ENCODE assay signal across 8 cellular contexts in genomic region chr4:26862381-26862915, GRCh38. TPM values are rescaled to one million over a fixed set of nuclear protein-coding genes. Genes with fewer than 3 reads are reported as not detected.
DNase-seq lines count a peak whose midpoint lies in the region; ATAC-seq and TF ChIP-seq lines count a peak whose summit lies in the region.

No MANE protein-coding gene starts in this region.

- no peak overlapping the region for H3K27ac ChIP-seq in AG04450 (ENCODE audit: low read depth, low read length)
- H3K27ac ChIP-seq in HUES48 (ENCODE audit: low read depth, low read length), result no peak overlapping the region
- H3K27ac ChIP-seq in muscle layer of duodenum (ENCODE audit: low read length), result peak overlapping the region; percentile 10

- H3K4me3 ChIP-seq in AG04450 (ENCODE audit: low read depth, low read length) (peak overlapping the region; percentile 83), HUES48 (ENCODE audit: low read depth, low read length) (peak overlapping the region; percentile 79), muscle layer of duodenum (ENCODE audit: low read depth in 1 of 2, low read length in 2 of 2) (peak overlapping the region; percentile 84 to 99)

- no peaks in the 10 kb centered on the region; the same call in 1 of the 2 replicates for H3K9me3 ChIP-seq in AG04450 (ENCODE audit: control insufficient read depth, insufficient read depth, low read length)
- H3K9me3 ChIP-seq in HUES48 (ENCODE audit: control insufficient read depth, insufficient read depth, low read length), result no peaks in the 10 kb centered on the region
- H3K9me3 ChIP-seq in muscle layer of duodenum (ENCODE audit: control insufficient read depth in 1 of 2, low read length in 2 of 2), result no peaks in the 10 kb centered on the region

- no peak for TF ChIP-seq CTCF in AG04450 (IDR thresholded peaks at IDR 0.05; ENCODE audit: low read depth, low read length)
- no peak for TF ChIP-seq CTCF in brain (conservative IDR thresholded peaks at IDR 0.05)

- CTCF ChIA-PET in AG04450 (lab: Charles Lee), result no interaction called here

- peak overlapping the region; percentile 93 to 97 (median 95) for H3K4me3 Mint-ChIP-seq in brain

- no peaks in the 10 kb centered on the region for H3K36me3 ChIP-seq in HUES48 (ENCODE audit: control insufficient read depth, insufficient read depth, low read length)
- no peaks in the 10 kb centered on the region for H3K36me3 ChIP-seq in muscle layer of duodenum (ENCODE audit: control insufficient read depth in 1 of 2, insufficient read depth in 2 of 2, low read length in 2 of 2)

- H3K9me3 Mint-ChIP-seq in brain, result no peaks in the 10 kb centered on the region

- no peaks in the 10 kb centered on the region for H3K27me3 ChIP-seq in AG04450 (ENCODE audit: control insufficient read depth, insufficient read depth, low read length)
- H3K27me3 ChIP-seq in HUES48 (ENCODE audit: control insufficient read depth, insufficient read depth, low read length), result peaks cover 26% of the 10 kb centered on the region
- H3K27me3 ChIP-seq in muscle layer of duodenum (ENCODE audit: low read depth, low read length), result no peaks in the 10 kb centered on the region

- H3K27me3 Mint-ChIP-seq in brain, result peaks cover 6% of the 10 kb centered on the region

- H3K9ac ChIP-seq in HUES48 (ENCODE audit: low read depth, low read length), result no peak overlapping the region

- no peaks in the 10 kb centered on the region for H3K36me3 Mint-ChIP-seq in brain

- peak overlapping the region; percentile 93 to 99 (median 98) for H3K27ac Mint-ChIP-seq in brain

- H3K4me1 Mint-ChIP-seq in brain, result peaks cover 74% of the 10 kb centered on the region

- H3K4me1 ChIP-seq in HUES48 (ENCODE audit: control insufficient read depth, insufficient read depth, low read length), result peaks cover 53% of the 10 kb centered on the region
- H3K4me1 ChIP-seq in muscle layer of duodenum (ENCODE audit: control insufficient read depth in 1 of 2, insufficient read depth in 2 of 2, low read length in 2 of 2), result peaks cover 24 to 25% of the 10 kb centered on the region in 2 donors

- ATAC-seq in HG03469 (IDR thresholded peaks at IDR 0.05; ENCODE audit: unreplicated experiment), result no peak

- DNase-seq in AG04450 (ENCODE audit: low read depth, low spot score), result no peak
- no peak for DNase-seq in NCI-H510A treated with DMSO at 0.1 percent for 48 hours (lab: John Stamatoyannopoulos, UW)
- no peak for DNase-seq in NCI-H1105 (lab: John Stamatoyannopoulos, UW)
- DNase-seq in cortex of kidney (lab: John Stamatoyannopoulos, UW), result no peak

- POLR2A ChIA-PET in AG04450 (lab: Yijun Ruan, JAX), result interaction anchor here (2.8 kb wide), 1 partner anchor 143 kb away, joined by 13 read pairs; no protein-coding TSS in a partner anchor

RNA-seq across cellular contexts. Expression of gene STIM2, which starts 1.8 kb away (rescaled TPM):
- polyA plus RNA-seq in AG04450 (2011; rRNA removed) (23.9 and 26.8 TPM in 2 replicates), brain (ENCODE audit: insufficient read depth, low read depth, low replicate concordance) (11.6 TPM)
- 29.7 and 32.5 TPM in 2 replicates for polyA minus RNA-seq in AG04450 (2011; rRNA and poly(A)+ RNA removed)
